Comparison of ENCODE assay signal across 1 cellular context in the genomic region with DNA sequence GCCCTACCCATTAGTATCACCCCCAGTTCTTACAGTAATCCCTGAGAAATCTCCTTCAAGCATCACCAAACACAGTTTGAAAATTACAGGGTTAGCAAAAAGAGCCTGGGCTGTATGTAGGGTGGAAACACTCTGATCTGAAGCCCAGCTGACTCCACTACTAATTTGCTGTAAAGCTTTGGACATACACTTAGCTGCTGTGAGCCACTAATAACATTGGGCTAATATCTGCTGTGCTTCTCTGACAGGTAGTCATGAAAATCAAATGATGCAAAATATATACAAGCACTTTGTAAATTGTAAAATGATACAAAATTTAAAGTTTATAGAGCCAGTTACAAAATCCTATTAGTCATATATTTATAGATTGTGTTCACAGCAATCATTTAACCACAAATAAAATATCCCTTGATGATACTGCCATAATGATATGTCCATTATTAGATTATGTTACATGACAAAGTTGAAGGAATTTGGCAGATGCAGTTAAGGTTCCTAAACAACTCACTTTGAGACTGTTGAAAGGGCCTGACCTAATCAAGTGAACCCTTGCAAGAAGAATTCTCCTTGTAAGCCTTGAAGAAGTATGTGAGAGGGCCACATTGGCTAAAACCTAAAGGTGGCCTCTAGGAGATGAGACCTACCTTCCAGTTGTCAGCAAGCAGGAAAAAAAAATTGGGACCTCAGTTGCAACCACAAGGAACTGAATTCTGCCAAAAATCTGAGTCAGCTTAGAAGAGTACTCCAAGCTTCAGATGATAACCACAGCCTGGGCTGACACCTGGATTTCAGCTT.
TF ChIP-seq lines count a peak whose summit lies in the region.

No MANE protein-coding gene starts in this region.

TF ChIP-seq in HCT116, 20 proteins besides CTCF, POLR2A, EP300 and RAD21 (continued from another document):
- TF ChIP-seq, protein P1, sequence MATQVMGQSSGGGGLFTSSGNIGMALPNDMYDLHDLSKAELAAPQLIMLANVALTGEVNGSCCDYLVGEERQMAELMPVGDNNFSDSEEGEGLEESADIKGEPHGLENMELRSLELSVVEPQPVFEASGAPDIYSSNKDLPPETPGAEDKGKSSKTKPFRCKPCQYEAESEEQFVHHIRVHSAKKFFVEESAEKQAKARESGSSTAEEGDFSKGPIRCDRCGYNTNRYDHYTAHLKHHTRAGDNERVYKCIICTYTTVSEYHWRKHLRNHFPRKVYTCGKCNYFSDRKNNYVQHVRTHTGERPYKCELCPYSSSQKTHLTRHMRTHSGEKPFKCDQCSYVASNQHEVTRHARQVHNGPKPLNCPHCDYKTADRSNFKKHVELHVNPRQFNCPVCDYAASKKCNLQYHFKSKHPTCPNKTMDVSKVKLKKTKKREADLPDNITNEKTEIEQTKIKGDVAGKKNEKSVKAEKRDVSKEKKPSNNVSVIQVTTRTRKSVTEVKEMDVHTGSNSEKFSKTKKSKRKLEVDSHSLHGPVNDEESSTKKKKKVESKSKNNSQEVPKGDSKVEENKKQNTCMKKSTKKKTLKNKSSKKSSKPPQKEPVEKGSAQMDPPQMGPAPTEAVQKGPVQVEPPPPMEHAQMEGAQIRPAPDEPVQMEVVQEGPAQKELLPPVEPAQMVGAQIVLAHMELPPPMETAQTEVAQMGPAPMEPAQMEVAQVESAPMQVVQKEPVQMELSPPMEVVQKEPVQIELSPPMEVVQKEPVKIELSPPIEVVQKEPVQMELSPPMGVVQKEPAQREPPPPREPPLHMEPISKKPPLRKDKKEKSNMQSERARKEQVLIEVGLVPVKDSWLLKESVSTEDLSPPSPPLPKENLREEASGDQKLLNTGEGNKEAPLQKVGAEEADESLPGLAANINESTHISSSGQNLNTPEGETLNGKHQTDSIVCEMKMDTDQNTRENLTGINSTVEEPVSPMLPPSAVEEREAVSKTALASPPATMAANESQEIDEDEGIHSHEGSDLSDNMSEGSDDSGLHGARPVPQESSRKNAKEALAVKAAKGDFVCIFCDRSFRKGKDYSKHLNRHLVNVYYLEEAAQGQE (IDR thresholded peaks at IDR 0.05; ENCODE audit: low read depth) = no peak
- TF ChIP-seq CEBPB (IDR thresholded peaks at IDR 0.05; ENCODE audit: low read depth) (no peak), JUND (IDR thresholded peaks at IDR 0.05) (no peak), TCF7L2 (IDR thresholded peaks at IDR 0.05; ENCODE audit: borderline replicate concordance, extremely low read depth, insufficient read depth, insufficient read length) (no peak), SIN3A (IDR thresholded peaks at IDR 0.05; ENCODE audit: low read depth) (no peak), ZFX (IDR thresholded peaks at IDR 0.05) (no peak), YY1 (IDR thresholded peaks at IDR 0.05; ENCODE audit: extremely low read depth, insufficient replicate concordance, low read depth, low read length) (no peak), POLR2AphosphoS5 (IDR thresholded peaks at IDR 0.05; ENCODE audit: low read depth, low read length) (no peak), SP1 (IDR thresholded peaks at IDR 0.05; ENCODE audit: low read depth) (no peak), EGR1 (IDR thresholded peaks at IDR 0.05; ENCODE audit: low read depth) (no peak), FOSL1 (IDR thresholded peaks at IDR 0.05; ENCODE audit: low read depth) (no peak), ZNF274 (IDR thresholded peaks at IDR 0.05; ENCODE audit: low read depth, low read length) (no peak), EZH2phosphoT487 (IDR thresholded peaks at IDR 0.05; ENCODE audit: borderline replicate concordance) (no peak)
- TF ChIP-seq, protein P2, sequence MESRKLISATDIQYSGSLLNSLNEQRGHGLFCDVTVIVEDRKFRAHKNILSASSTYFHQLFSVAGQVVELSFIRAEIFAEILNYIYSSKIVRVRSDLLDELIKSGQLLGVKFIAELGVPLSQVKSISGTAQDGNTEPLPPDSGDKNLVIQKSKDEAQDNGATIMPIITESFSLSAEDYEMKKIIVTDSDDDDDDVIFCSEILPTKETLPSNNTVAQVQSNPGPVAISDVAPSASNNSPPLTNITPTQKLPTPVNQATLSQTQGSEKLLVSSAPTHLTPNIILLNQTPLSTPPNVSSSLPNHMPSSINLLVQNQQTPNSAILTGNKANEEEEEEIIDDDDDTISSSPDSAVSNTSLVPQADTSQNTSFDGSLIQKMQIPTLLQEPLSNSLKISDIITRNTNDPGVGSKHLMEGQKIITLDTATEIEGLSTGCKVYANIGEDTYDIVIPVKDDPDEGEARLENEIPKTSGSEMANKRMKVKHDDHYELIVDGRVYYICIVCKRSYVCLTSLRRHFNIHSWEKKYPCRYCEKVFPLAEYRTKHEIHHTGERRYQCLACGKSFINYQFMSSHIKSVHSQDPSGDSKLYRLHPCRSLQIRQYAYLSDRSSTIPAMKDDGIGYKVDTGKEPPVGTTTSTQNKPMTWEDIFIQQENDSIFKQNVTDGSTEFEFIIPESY (IDR thresholded peaks at IDR 0.05; ENCODE audit: extremely low read depth, insufficient replicate concordance, low read length) = no peak
- TF ChIP-seq, protein P3, sequence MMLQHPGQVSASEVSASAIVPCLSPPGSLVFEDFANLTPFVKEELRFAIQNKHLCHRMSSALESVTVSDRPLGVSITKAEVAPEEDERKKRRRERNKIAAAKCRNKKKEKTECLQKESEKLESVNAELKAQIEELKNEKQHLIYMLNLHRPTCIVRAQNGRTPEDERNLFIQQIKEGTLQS (IDR thresholded peaks at IDR 0.05) = no peak
- TF ChIP-seq, protein P4, sequence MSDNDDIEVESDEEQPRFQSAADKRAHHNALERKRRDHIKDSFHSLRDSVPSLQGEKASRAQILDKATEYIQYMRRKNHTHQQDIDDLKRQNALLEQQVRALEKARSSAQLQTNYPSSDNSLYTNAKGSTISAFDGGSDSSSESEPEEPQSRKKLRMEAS (IDR thresholded peaks at IDR 0.05) = no peak
